In genomic region chrX:50798782-50799181, GRCh38 we compare ENCODE assay signal across 31 cellular contexts. TPM values are rescaled to one million over a fixed set of nuclear protein-coding genes. Genes with fewer than 3 reads are reported as not detected.
DNase-seq lines count a peak whose midpoint lies in the region; TF ChIP-seq lines count a peak whose summit lies in the region.
"Had no signal": no experiment of that assay in that cellular context is flagged by ENCODE, and none has a peak within 500 bp of the region (broad histone marks: within the 10 kb centered on the region; RNA-seq: fewer than 3 reads in every experiment).

No MANE protein-coding gene starts in this region.

- no peak overlapping the region for H4K91ac ChIP-seq in mesenchymal stem cell (ENCODE audit: low read length)

- H3K27me3 Mint-ChIP-seq in progenitor cell of endocrine pancreas: no peaks in the 10 kb centered on the region
- no peaks in the 10 kb centered on the region for H3K27me3 Mint-ChIP-seq in T-helper 2 cell treated with Interferon-gamma antibody and Interleukin-4, amounts not matched to agents 5 μg/mL and 100 μg/mL, for 36 hours (ENCODE audit: low read depth)
- H3K27me3 Mint-ChIP-seq: activated naive CD8-positive, alpha-beta T cell treated with anti-CD3 and anti-CD28 coated beads for 36 hours; CD4-positive, alpha-beta T cell had no signal

- no peaks in the 10 kb centered on the region for H4K20me1 ChIP-seq in hepatocyte (ENCODE audit: insufficient read depth, poor library complexity, severe bottlenecking)

- H3K4ac ChIP-seq in mesenchymal stem cell (ENCODE audit: low read depth in 1 of 2, low read length in 2 of 2): no peak overlapping the region

- H3K14ac ChIP-seq in mesenchymal stem cell (ENCODE audit: low read length in 2 of 2): no peak overlapping the region

- no peaks in the 10 kb centered on the region for H3K9me2 ChIP-seq in hepatocyte (replicated peaks; ENCODE audit: insufficient read depth)

- no peak overlapping the region for H2BK15ac ChIP-seq in mesenchymal stem cell (ENCODE audit: low read depth, poor library complexity, severe bottlenecking)

- peaks cover 32% of the 10 kb centered on the region for H3K9me3 Mint-ChIP-seq in progenitor cell of endocrine pancreas (ENCODE audit: low read depth)
- no peaks in the 10 kb centered on the region for H3K9me3 Mint-ChIP-seq in T-helper 2 cell treated with Interferon-gamma antibody and Interleukin-4, amounts not matched to agents 5 μg/mL and 100 μg/mL, for 36 hours
- H3K9me3 Mint-ChIP-seq: activated CD4-positive, alpha-beta T cell treated with anti-CD3 and anti-CD28 coated beads, Interleukin-2, amount 10 ng/mL, durations not matched to agents 24 days and 14 days; activated naive CD8-positive, alpha-beta T cell treated with anti-CD3 and anti-CD28 coated beads for 36 hours; CD4-positive, alpha-beta T cell; GM23338; naive thymus-derived CD8-positive, alpha-beta T cell had no signal

- H3K36me3 ChIP-seq in HUES48 (ENCODE audit: control insufficient read depth, insufficient read depth, low read length) (no peaks in the 10 kb centered on the region), hepatocyte (replicated peaks; ENCODE audit: insufficient read depth, low read depth) (no peaks in the 10 kb centered on the region), mesenchymal stem cell (ENCODE audit: control insufficient read depth in 1 of 2, insufficient read depth in 2 of 2, low read depth in 1 of 2, low read length in 2 of 2) (no peaks in the 10 kb centered on the region)
- H3K36me3 ChIP-seq: cardiac muscle cell, colonic mucosa, ovary, thoracic aorta, uterus had no signal

- H2BK5ac ChIP-seq in mesenchymal stem cell (ENCODE audit: low read depth, low read length, poor library complexity, severe bottlenecking): no peak overlapping the region

- peak overlapping the region; percentile 53 for H3K27ac Mint-ChIP-seq in progenitor cell of endocrine pancreas
- no peak overlapping the region for H3K27ac Mint-ChIP-seq in T-helper 2 cell treated with Interferon-gamma antibody and Interleukin-4, amounts not matched to agents 5 μg/mL and 100 μg/mL, for 36 hours
- H3K27ac Mint-ChIP-seq: activated CD4-positive, alpha-beta T cell treated with anti-CD3 and anti-CD28 coated beads, Interleukin-2, amount 10 ng/mL, durations not matched to agents 24 days and 14 days; activated naive CD8-positive, alpha-beta T cell treated with anti-CD3 and anti-CD28 coated beads for 36 hours; CD4-positive, alpha-beta T cell; GM23338; naive thymus-derived CD8-positive, alpha-beta T cell had no signal

- H3K27me3 ChIP-seq in HUES48 (ENCODE audit: control insufficient read depth, insufficient read depth, low read length): no peaks in the 10 kb centered on the region
- H3K27me3 ChIP-seq in hepatocyte: no peaks in the 10 kb centered on the region
- peaks cover 0 to 3% of the 10 kb centered on the region in 2 experiments for H3K27me3 ChIP-seq in mesenchymal stem cell (ENCODE audit: control insufficient read depth in 1 of 2, insufficient read depth in 1 of 2, low read length in 2 of 2)
- H3K27me3 ChIP-seq: cardiac muscle cell, colonic mucosa, ovary, uterus had no signal

- H3K79me1 ChIP-seq in mesenchymal stem cell (replicated peaks; ENCODE audit: low read length, poor library complexity, severe bottlenecking): peaks cover 3% of the 10 kb centered on the region

- DNase-seq in hepatocyte (ENCODE audit: low spot score) (peak; percentile 17), mesenchymal stem cell (no peak), progenitor cell of endocrine pancreas (ENCODE audit: low spot score, unreplicated experiment) (no peak), UCSD-AML1 (lab: John Stamatoyannopoulos, UW; ENCODE audit: unreplicated experiment) (no peak), NCI-H226 (no peak), DMS153 treated with DMSO at 0.1 percent for 48 hours (lab: John Stamatoyannopoulos, UW; ENCODE audit: unreplicated experiment) (no peak)
- no peak for DNase-seq in T-helper 2 cell treated with Interferon-gamma antibody and Interleukin-4, amounts not matched to agents 5 μg/mL and 100 μg/mL, for 36 hours (ENCODE audit: low spot score)
- DNase-seq: activated CD4-positive, alpha-beta T cell treated with anti-CD3 and anti-CD28 coated beads, Interleukin-2, amount 10 ng/mL, durations not matched to agents 24 days and 14 days; activated gamma-delta T cell; activated naive CD8-positive, alpha-beta T cell treated with anti-CD3 and anti-CD28 coated beads for 36 hours; anterior cingulate cortex; CD4-positive, alpha-beta T cell; colonic mucosa; DMS 273 treated with DMSO at 0.1 percent for 48 hours; effector memory CD4-positive, alpha-beta T cell; EL; head of caudate nucleus; midbrain; naive thymus-derived CD8-positive, alpha-beta T cell; NCI-H1694 treated with DMSO at 0.1 percent for 48 hours; ovary; stimulated activated CD4-positive, alpha-beta T cell treated with anti-CD3 and anti-CD28 coated beads, Interleukin-1b, Interleukin-23, amount 100 ng/mL, for 48 hours; stimulated activated naive CD4-positive, alpha-beta T cell treated with Interleukin-2 at 50 U/mL for 16 hours; T1000; uterus had no signal

- peak overlapping the region; percentile 53 for H3K4me2 ChIP-seq in hepatocyte
- no peak overlapping the region for H3K4me2 ChIP-seq in mesenchymal stem cell (ENCODE audit: low read length, poor library complexity, severe bottlenecking)
- H3K4me2 ChIP-seq: GM23338 had no signal

- H3K18ac ChIP-seq in mesenchymal stem cell (ENCODE audit: low read depth in 1 of 2, low read length in 2 of 2): no peak overlapping the region

- H2AK5ac ChIP-seq in mesenchymal stem cell (ENCODE audit: low read length, severe bottlenecking): no peak overlapping the region

- H2BK120ac ChIP-seq in mesenchymal stem cell (ENCODE audit: low read depth, low read length): no peak overlapping the region

- H3K4me1 ChIP-seq in HUES48 (ENCODE audit: control insufficient read depth, insufficient read depth, low read length) (peaks cover 20% of the 10 kb centered on the region), hepatocyte (ENCODE audit: insufficient read depth) (peaks cover 30% of the 10 kb centered on the region), mesenchymal stem cell (ENCODE audit: control insufficient read depth, insufficient read depth, low read depth, low read length) (peaks cover 3% of the 10 kb centered on the region)
- H3K4me1 ChIP-seq: colonic mucosa, uterus had no signal

- TF ChIP-seq CTCF in hepatocyte (IDR thresholded peaks at IDR 0.05; ENCODE audit: poor library complexity): no peak
- TF ChIP-seq CTCF in progenitor cell of endocrine pancreas (IDR thresholded peaks at IDR 0.05; ENCODE audit: unreplicated experiment): no peak

- 48% methylated on average over 4 of the region's 4 CpGs for WGBS in hepatocyte (ENCODE audit: low lambda C conversion rate, missing lambda C conversion rate)
- 48% methylated on average over 4 of the region's 4 CpGs for WGBS in mesenchymal stem cell

- no peak overlapping the region for H3K9ac ChIP-seq in HUES48 (ENCODE audit: low read depth, low read length)
- no peak overlapping the region for H3K9ac ChIP-seq in mesenchymal stem cell (ENCODE audit: low read length)

- H2AFZ ChIP-seq in hepatocyte (no peak overlapping the region), mesenchymal stem cell (ENCODE audit: low read depth, low read length) (no peak overlapping the region)
- H2AFZ ChIP-seq: GM23338 had no signal

- no peak overlapping the region for H3K4me3 Mint-ChIP-seq in progenitor cell of endocrine pancreas (ENCODE audit: low read depth)
- H3K4me3 Mint-ChIP-seq in T-helper 2 cell treated with Interferon-gamma antibody and Interleukin-4, amounts not matched to agents 5 μg/mL and 100 μg/mL, for 36 hours: no peak overlapping the region
- H3K4me3 Mint-ChIP-seq: activated CD4-positive, alpha-beta T cell treated with anti-CD3 and anti-CD28 coated beads, Interleukin-2, amount 10 ng/mL, durations not matched to agents 24 days and 14 days; activated naive CD8-positive, alpha-beta T cell treated with anti-CD3 and anti-CD28 coated beads for 36 hours; CD4-positive, alpha-beta T cell; GM23338; naive thymus-derived CD8-positive, alpha-beta T cell had no signal

- H3K27ac ChIP-seq in HUES48 (ENCODE audit: low read depth, low read length) (peak overlapping the region; percentile 55), hepatocyte (peak overlapping the region; percentile 94), mesenchymal stem cell (ENCODE audit: low read length, poor library complexity, severe bottlenecking) (peak overlapping the region; percentile 61)
- H3K27ac ChIP-seq: cardiac muscle cell, colonic mucosa, ovary, thoracic aorta, uterus had no signal

- H3K23ac ChIP-seq in mesenchymal stem cell (ENCODE audit: low read length in 2 of 2): no peak overlapping the region

- H4K8ac ChIP-seq in mesenchymal stem cell (ENCODE audit: low read length): no peak overlapping the region

- H3K36me3 Mint-ChIP-seq in progenitor cell of endocrine pancreas (ENCODE audit: insufficient read depth): peaks cover 1% of the 10 kb centered on the region
- H3K36me3 Mint-ChIP-seq in T-helper 2 cell treated with Interferon-gamma antibody and Interleukin-4, amounts not matched to agents 5 μg/mL and 100 μg/mL, for 36 hours (ENCODE audit: low read depth): no peaks in the 10 kb centered on the region
- H3K36me3 Mint-ChIP-seq: activated naive CD8-positive, alpha-beta T cell treated with anti-CD3 and anti-CD28 coated beads for 36 hours; naive thymus-derived CD8-positive, alpha-beta T cell had no signal

- no peak overlapping the region for H2BK12ac ChIP-seq in mesenchymal stem cell (ENCODE audit: low read length in 2 of 2)

- no peak overlapping the region for H3K4me3 ChIP-seq in HUES48 (ENCODE audit: low read depth, low read length)
- no peak overlapping the region for H3K4me3 ChIP-seq in hepatocyte
- H3K4me3 ChIP-seq in mesenchymal stem cell (ENCODE audit: insufficient read depth in 1 of 2, low read depth in 1 of 2, low read length in 2 of 2): no peak overlapping the region
- H3K4me3 ChIP-seq: cardiac muscle cell, colonic mucosa, GM23338, ovary, thoracic aorta, uterus had no signal

- H3K79me2 ChIP-seq in hepatocyte: peaks cover 26% of the 10 kb centered on the region

- H3K9me3 ChIP-seq in HUES48 (ENCODE audit: control insufficient read depth, insufficient read depth, low read length) (no peaks in the 10 kb centered on the region), hepatocyte (ENCODE audit: low read depth) (no peaks in the 10 kb centered on the region), mesenchymal stem cell (ENCODE audit: control insufficient read depth, low read length) (no peaks in the 10 kb centered on the region)
- H3K9me3 ChIP-seq: colonic mucosa, ovary, thoracic aorta, uterus had no signal

- H3K4me1 Mint-ChIP-seq in progenitor cell of endocrine pancreas (ENCODE audit: low read depth): peaks cover 21% of the 10 kb centered on the region
- no peaks in the 10 kb centered on the region for H3K4me1 Mint-ChIP-seq in T-helper 2 cell treated with Interferon-gamma antibody and Interleukin-4, amounts not matched to agents 5 μg/mL and 100 μg/mL, for 36 hours (ENCODE audit: low read depth)
- H3K4me1 Mint-ChIP-seq: activated CD4-positive, alpha-beta T cell treated with anti-CD3 and anti-CD28 coated beads, Interleukin-2, amount 10 ng/mL, durations not matched to agents 24 days and 14 days; activated naive CD8-positive, alpha-beta T cell treated with anti-CD3 and anti-CD28 coated beads for 36 hours; naive thymus-derived CD8-positive, alpha-beta T cell had no signal

RNA-seq across cellular contexts. Expression of gene SHROOM4, which starts 15.2 kb away (rescaled TPM):
- total RNA-seq in hepatocyte (7.1 and 7.3 TPM in 2 replicates), progenitor cell of endocrine pancreas (5.7 and 6.6 TPM in 2 replicates)
- polyA plus RNA-seq in hepatocyte: 1.6 and 2.8 TPM in 2 replicates
- 1.8 TPM for polyA plus RNA-seq in mesenchymal stem cell (2013, experiment 1 of 2)
- polyA plus RNA-seq in mesenchymal stem cell (2013, experiment 2 of 2): 1.6 TPM
- total RNA-seq: activated CD4-positive, alpha-beta T cell treated with anti-CD3 and anti-CD28 coated beads, Interleukin-2, amount 10 ng/mL, durations not matched to agents 24 days and 14 days; activated CD8-positive, alpha-beta memory T cell treated with anti-CD3 and anti-CD28 coated beads for 36 hours; activated naive CD8-positive, alpha-beta T cell treated with anti-CD3 and anti-CD28 coated beads for 36 hours; CD4-positive, alpha-beta T cell; naive thymus-derived CD8-positive, alpha-beta T cell; NCI-H460 had no signal
- polyA plus RNA-seq: naive thymus-derived CD8-positive, alpha-beta T cell had no signal
